ENCODE assay signal across 1 cellular context in the genomic region with DNA sequence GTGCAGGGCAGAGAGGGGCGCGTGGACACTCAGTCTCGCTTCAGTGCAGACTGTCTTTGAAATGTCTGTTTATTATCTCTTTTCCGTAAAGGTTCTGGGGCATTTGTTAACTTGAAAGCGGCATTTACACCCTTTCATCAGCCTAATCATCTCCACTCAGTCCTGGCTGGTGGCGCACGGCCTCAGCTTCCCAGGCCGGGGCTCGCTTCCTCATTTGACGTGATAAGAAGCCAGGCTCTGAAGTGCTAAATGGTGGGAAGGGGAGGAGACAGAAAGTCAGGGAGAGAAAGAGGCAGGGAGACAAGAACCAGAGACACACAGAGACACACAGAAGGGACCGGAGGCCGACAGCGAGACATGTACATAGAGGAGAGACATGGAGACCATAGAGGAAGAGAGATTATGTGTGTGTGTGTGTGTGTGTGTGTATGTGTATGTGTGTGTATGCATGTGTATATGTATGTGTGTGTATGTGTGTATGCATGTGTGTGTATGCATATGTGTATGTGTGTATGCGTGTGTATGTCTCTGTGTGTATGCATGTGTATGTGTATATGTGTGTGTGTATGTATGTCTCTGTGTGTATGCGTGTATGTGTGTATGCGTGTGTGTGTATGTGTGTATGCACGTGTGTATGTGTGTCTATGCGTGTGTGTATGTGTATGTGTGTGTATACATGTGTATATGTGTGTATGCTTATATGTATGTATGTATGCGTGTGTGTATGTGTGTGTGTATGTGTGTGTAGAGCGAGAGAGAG.
TF ChIP-seq lines count a peak whose summit lies in the region.

No MANE protein-coding gene starts in this region.

TF ChIP-seq in IMR-90, 13 proteins besides CTCF, POLR2A, EP300 and RAD21:
- TF ChIP-seq CEBPB (IDR thresholded peaks at IDR 0.05; ENCODE audit: low read depth, low read length) (no peak), BHLHE40 (IDR thresholded peaks at IDR 0.05; ENCODE audit: low read depth, low read length) (no peak), RCOR1 (IDR thresholded peaks at IDR 0.05; ENCODE audit: insufficient replicate concordance, low read length) (no peak), RFX5 (IDR thresholded peaks at IDR 0.05; ENCODE audit: low read depth, low read length) (no peak), NFE2L2 (IDR thresholded peaks at IDR 0.05; ENCODE audit: low read depth, low read length) (no peak), SMC3 (IDR thresholded peaks at IDR 0.05; ENCODE audit: low read depth, low read length) (no peak), USF2 (IDR thresholded peaks at IDR 0.05; ENCODE audit: low read depth, low read length) (no peak), MAFK (IDR thresholded peaks at IDR 0.05; ENCODE audit: low read depth, low read length) (no peak), MXI1 (IDR thresholded peaks at IDR 0.05; ENCODE audit: borderline replicate concordance, low read depth, low read length) (no peak), FOS (IDR thresholded peaks at IDR 0.05; ENCODE audit: low read depth, low read length) (no peak), CHD1 (IDR thresholded peaks at IDR 0.05; ENCODE audit: low read depth, low read length) (no peak), ELK1 (IDR thresholded peaks at IDR 0.05; ENCODE audit: borderline replicate concordance, low read depth, low read length) (no peak), MAZ (IDR thresholded peaks at IDR 0.05; ENCODE audit: borderline replicate concordance, low read depth, low read length) (no peak)
